In the genomic region with DNA sequence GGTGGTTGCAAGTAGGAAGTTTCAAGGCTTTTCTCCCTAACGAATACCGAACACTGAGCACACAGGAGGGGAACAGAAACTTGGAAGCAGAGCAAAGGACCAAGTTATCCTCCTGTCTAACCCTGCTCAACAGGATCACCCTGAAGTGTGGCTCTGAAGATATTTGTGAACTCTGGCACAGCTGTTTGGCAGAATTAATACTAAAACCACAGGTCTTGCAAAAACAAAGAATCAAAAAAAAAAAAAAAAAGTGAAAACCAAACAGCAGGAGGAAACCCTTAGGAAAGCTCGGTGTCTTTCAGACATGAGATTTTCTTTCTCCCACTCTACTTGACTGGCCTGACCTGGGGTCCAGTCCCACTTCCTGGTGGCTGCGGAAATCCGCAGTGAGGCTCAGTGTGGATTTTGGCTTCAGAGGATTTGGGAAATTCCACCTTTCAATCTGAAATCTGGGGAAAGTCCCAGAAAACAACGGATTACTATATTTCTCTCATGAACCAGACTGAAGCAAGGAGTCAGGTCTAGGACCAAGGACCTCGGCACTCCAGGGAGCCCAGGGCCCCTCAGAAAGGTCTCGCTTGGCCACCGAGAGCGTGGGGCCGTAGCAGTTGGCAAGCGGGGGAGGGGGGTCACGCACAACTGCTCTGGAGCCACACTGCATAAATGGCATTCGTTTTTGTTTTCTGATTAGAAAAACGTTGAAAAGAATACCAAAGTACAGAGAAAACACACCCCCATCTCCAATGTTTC, we compare ENCODE assay signal across 8 cellular contexts. TPM values are rescaled to one million over a fixed set of nuclear protein-coding genes. Genes with fewer than 3 reads are reported as not detected.
DNase-seq lines count a peak whose midpoint lies in the region; ATAC-seq and TF ChIP-seq lines count a peak whose summit lies in the region.

No MANE protein-coding gene starts in this region.

- peak overlapping the region; percentile 91 to 98 (median 94) for H3K27ac Mint-ChIP-seq in CD8-positive, alpha-beta memory T cell
- H3K27ac Mint-ChIP-seq in activated CD8-positive, alpha-beta T cell treated with anti-CD3 and anti-CD28 coated beads, Interleukin-2, amount 10 ng/mL, durations not matched to agents 7 days and 5 days = peak overlapping the region; percentile 93
- H3K27ac Mint-ChIP-seq in osteocyte (ENCODE audit: unreplicated experiment) = peak overlapping the region; percentile 79

- no peaks in the 10 kb centered on the region for H3K27me3 Mint-ChIP-seq in CD8-positive, alpha-beta memory T cell
- no peaks in the 10 kb centered on the region for H3K27me3 Mint-ChIP-seq in activated CD8-positive, alpha-beta T cell treated with anti-CD3 and anti-CD28 coated beads, Interleukin-2, amount 10 ng/mL, durations not matched to agents 7 days and 5 days (ENCODE audit: low read depth)
- no peaks in the 10 kb centered on the region for H3K27me3 Mint-ChIP-seq in osteocyte (ENCODE audit: unreplicated experiment)

- POLR2A ChIA-PET in CD8-positive, alpha-beta memory T cell (lab: Charles Lee) = interaction anchor here (0.8 to 0.9 kb wide), 2 partner anchors 11 to 55 kb away, joined by 3 read pairs; no protein-coding TSS in a partner anchor
- POLR2A ChIA-PET in activated CD8-positive, alpha-beta T cell treated with anti-CD3 and anti-CD28 coated beads, Interleukin-2, amount 10 ng/mL, durations not matched to agents 7 days and 5 days (lab: Charles Lee) = interaction anchor here (0.6 to 1.9 kb wide), 10 partner anchors 8 to 109 kb away, joined by 3 to 7 read pairs (median 5); no protein-coding TSS in a partner anchor

- peak overlapping the region; percentile 82 to 98 (median 95) for H3K4me3 Mint-ChIP-seq in CD8-positive, alpha-beta memory T cell
- peak overlapping the region; percentile 91 for H3K4me3 Mint-ChIP-seq in activated CD8-positive, alpha-beta T cell treated with anti-CD3 and anti-CD28 coated beads, Interleukin-2, amount 10 ng/mL, durations not matched to agents 7 days and 5 days
- peak overlapping the region; percentile 89 for H3K4me3 Mint-ChIP-seq in osteocyte (ENCODE audit: unreplicated experiment)

- H3K36me3 Mint-ChIP-seq in CD8-positive, alpha-beta memory T cell = peaks cover 7 to 29% (median 7%) of the 10 kb centered on the region in 3 donors
- H3K36me3 Mint-ChIP-seq in activated CD8-positive, alpha-beta T cell treated with anti-CD3 and anti-CD28 coated beads, Interleukin-2, amount 10 ng/mL, durations not matched to agents 7 days and 5 days (ENCODE audit: low read depth) = peaks cover 30% of the 10 kb centered on the region
- H3K36me3 Mint-ChIP-seq in osteocyte (ENCODE audit: unreplicated experiment) = peaks cover 3% of the 10 kb centered on the region

- peak in 1 of 5 donors; percentile 45 for DNase-seq in CD8-positive, alpha-beta memory T cell
- DNase-seq in HT1080 (ENCODE audit: low read depth) (peak; percentile 23), globus pallidus (ENCODE audit: low spot score) (peak; percentile 39), osteocyte (ENCODE audit: extremely low spot score, unreplicated experiment) (no peak), iPS-NIHi7 (ENCODE audit: extremely low spot score) (no peak)
- no peak for DNase-seq in activated CD8-positive, alpha-beta T cell treated with anti-CD3 and anti-CD28 coated beads, Interleukin-2, amount 10 ng/mL, durations not matched to agents 7 days and 5 days

- H3K36me3 ChIP-seq in CD8-positive, alpha-beta memory T cell (ENCODE audit: insufficient read depth, low read length) = no peaks in the 10 kb centered on the region

- peaks cover 82 to 90% (median 84%) of the 10 kb centered on the region in 3 donors for H3K4me1 Mint-ChIP-seq in CD8-positive, alpha-beta memory T cell
- peaks cover 71% of the 10 kb centered on the region for H3K4me1 Mint-ChIP-seq in activated CD8-positive, alpha-beta T cell treated with anti-CD3 and anti-CD28 coated beads, Interleukin-2, amount 10 ng/mL, durations not matched to agents 7 days and 5 days (ENCODE audit: low read depth)
- peaks cover 20% of the 10 kb centered on the region for H3K4me1 Mint-ChIP-seq in osteocyte (ENCODE audit: unreplicated experiment)

- peaks cover 50% of the 10 kb centered on the region for H3K4me1 ChIP-seq in CD8-positive, alpha-beta memory T cell (ENCODE audit: insufficient read depth, low read length)

- no peaks in the 10 kb centered on the region for H3K27me3 ChIP-seq in CD8-positive, alpha-beta memory T cell (ENCODE audit: insufficient read depth, low read length, poor library complexity, severe bottlenecking)

- ATAC-seq in activated CD8-positive, alpha-beta T cell treated with anti-CD3 and anti-CD28 coated beads, Interleukin-2, amount 10 ng/mL, durations not matched to agents 7 days and 5 days = no peak
- no peak for ATAC-seq in GM21447 (IDR thresholded peaks at IDR 0.05; ENCODE audit: unreplicated experiment)
- ATAC-seq in GM18520 (IDR thresholded peaks at IDR 0.05; ENCODE audit: unreplicated experiment) = no peak

- peak overlapping the region; percentile 95 for H3K4me3 ChIP-seq in CD8-positive, alpha-beta memory T cell (ENCODE audit: low read length)

- no peak for TF ChIP-seq CTCF in osteocyte (IDR thresholded peaks at IDR 0.05)

- H3K27ac ChIP-seq in CD8-positive, alpha-beta memory T cell (ENCODE audit: low read depth, low read length) = peak overlapping the region; percentile 85

- CTCF ChIA-PET in CD8-positive, alpha-beta memory T cell (lab: Charles Lee) = interaction anchor here (1.5 to 2.4 kb wide), 3 partner anchors 13 to 51 kb away, joined by 8 to 10 read pairs (median 9); no protein-coding TSS in a partner anchor
- CTCF ChIA-PET in activated CD8-positive, alpha-beta T cell treated with anti-CD3 and anti-CD28 coated beads, Interleukin-2, amount 10 ng/mL, durations not matched to agents 7 days and 5 days (lab: Charles Lee) = interaction anchor here (0.6 to 1.9 kb wide), 4 partner anchors 10 to 186 kb away, joined by 3 to 6 read pairs (median 4); no protein-coding TSS in a partner anchor

- peaks cover 0 to 6% (median 0%) of the 10 kb centered on the region in 5 donors for H3K9me3 Mint-ChIP-seq in CD8-positive, alpha-beta memory T cell
- H3K9me3 Mint-ChIP-seq in activated CD8-positive, alpha-beta T cell treated with anti-CD3 and anti-CD28 coated beads, Interleukin-2, amount 10 ng/mL, durations not matched to agents 7 days and 5 days (ENCODE audit: insufficient read depth) = no peaks in the 10 kb centered on the region
- no peaks in the 10 kb centered on the region for H3K9me3 Mint-ChIP-seq in osteocyte (ENCODE audit: unreplicated experiment)

- H3K9me3 ChIP-seq in CD8-positive, alpha-beta memory T cell (ENCODE audit: low read length) = no peaks in the 10 kb centered on the region

RNA-seq across cellular contexts. Expression of gene TIFA, which starts 0.9 kb away (rescaled TPM):
- 10 to 100 TPM; 33.6 to 34.7 TPM for total RNA-seq in CD8-positive, alpha-beta memory T cell
- 48.8 TPM for polyA plus RNA-seq in CD8-positive, alpha-beta memory T cell
- total RNA-seq in HT1080 (2014; rRNA removed; shearing (Covaris generic)) = 9.3 and 18.6 TPM in 2 replicates
- 12.7 and 14.3 TPM in 2 replicates for polyA plus RNA-seq in HT1080 (2015; cell fraction: cytosol; rRNA removed)
- 9.7 and 10.0 TPM in 2 replicates for polyA plus RNA-seq in HT1080 (2015; cell fraction: nucleus; rRNA removed)
- 10 to 100 TPM; 23.8 to 24.4 TPM for total RNA-seq in activated CD8-positive, alpha-beta T cell treated with anti-CD3 and anti-CD28 coated beads, Interleukin-2, amount 10 ng/mL, durations not matched to agents 7 days and 5 days
- 3.5 and 4.0 TPM in 2 replicates for total RNA-seq in osteocyte

RNA-seq across cellular contexts. Expression of gene ALPK1, which starts 12.3 kb away (rescaled TPM):
- 1 to 10 TPM; 2.5 to 3.1 TPM for total RNA-seq in CD8-positive, alpha-beta memory T cell
- 1.1 TPM for polyA plus RNA-seq in CD8-positive, alpha-beta memory T cell
- 3.7 and 5.1 TPM in 2 replicates for total RNA-seq in HT1080 (2014; rRNA removed; shearing (Covaris generic))
- 3.2 TPM in 2 replicates for polyA plus RNA-seq in HT1080 (2015; cell fraction: cytosol; rRNA removed)
- polyA plus RNA-seq in HT1080 (2015; cell fraction: nucleus; rRNA removed) = 6.4 and 7.3 TPM in 2 replicates
- total RNA-seq in activated CD8-positive, alpha-beta T cell treated with anti-CD3 and anti-CD28 coated beads, Interleukin-2, amount 10 ng/mL, durations not matched to agents 7 days and 5 days = 10 to 100 TPM; 11.8 to 14.1 TPM
- 8.3 and 9.1 TPM in 2 replicates for total RNA-seq in osteocyte

RNA-seq across cellular contexts. Expression of gene AP1AR, which starts 53.2 kb away (rescaled TPM):
- total RNA-seq in CD8-positive, alpha-beta memory T cell = 10 to 100 TPM; 23.2 to 27.1 TPM
- 27.5 TPM for polyA plus RNA-seq in CD8-positive, alpha-beta memory T cell
- total RNA-seq in HT1080 (2014; rRNA removed; shearing (Covaris generic)) = 26.3 and 27.9 TPM in 2 replicates
- polyA plus RNA-seq in HT1080 (2015; cell fraction: cytosol; rRNA removed) = 39.3 and 45.2 TPM in 2 replicates
- polyA plus RNA-seq in HT1080 (2015; cell fraction: nucleus; rRNA removed) = 36.7 and 37.5 TPM in 2 replicates
- 10 to 100 TPM; 10.9 to 13.0 TPM for total RNA-seq in activated CD8-positive, alpha-beta T cell treated with anti-CD3 and anti-CD28 coated beads, Interleukin-2, amount 10 ng/mL, durations not matched to agents 7 days and 5 days
- 13.4 and 14.8 TPM in 2 replicates for total RNA-seq in osteocyte

Comparison
In these comparisons a context has a peak if more than half of its experiments do, and no peak if none do; other contexts are left out.
1. DNase-seq: peak in HT1080 (single experiment) and globus pallidus (single experiment); none in activated CD8-positive, alpha-beta T cell treated with anti-CD3 and anti-CD28 coated beads, Interleukin-2, amount 10 ng/mL, durations not matched to agents 7 days and 5 days (single experiment), osteocyte (single experiment) and iPS-NIHi7 (single experiment).
2. Peak in every context shown above with its lines, with median percentiles within 50 percentile points of each other: H3K27ac Mint-ChIP-seq and H3K4me3 Mint-ChIP-seq.